Comparison of ENCODE assay signal across 5 cellular contexts in genomic region chr15:101945896-101946295, GRCh38.
A peak's percentile ranks its signal among the peaks of the same experiment; 100 is the strongest.
DNase-seq lines count a peak whose midpoint lies in the region; FAIRE-seq and TF ChIP-seq lines count a peak whose summit lies in the region.
"Not testable (repeated sequence)": the region's sequence is repeated elsewhere in the genome, so short reads cannot be mapped to it uniquely, and the experiment has no call there.

No MANE protein-coding gene starts in this region.

- DNase-seq in RCC 7860 (ENCODE audit: low spot score) (peak; percentile 2), medulla oblongata (ENCODE audit: extremely low spot score) (peak; percentile 0)
- not testable (repeated sequence) for DNase-seq in small intestine

- peak; percentile 72 for FAIRE-seq in RCC 7860 (lab: Jason Lieb, UNC)
- FAIRE-seq in endometrium (lab: Jason Lieb, UNC) = peak; percentile 88
- FAIRE-seq in small intestine (lab: Jason Lieb, UNC) = peak; percentile 5

- TF ChIP-seq CTCF in HEK293 (tag by site-specific recombination; IDR thresholded peaks at IDR 0.05) = not testable (repeated sequence)

- CTCF ChIA-PET in HEK293 (lab: Yijun Ruan, JAX) = not testable (repeated sequence)

- not testable (repeated sequence) for H3K36me3 ChIP-seq in HEK293 (ENCODE audit: control insufficient read depth in 2 of 2, insufficient read depth in 1 of 2, low read length in 2 of 2); small intestine (ENCODE audit: control insufficient read depth in 2 of 2, insufficient read depth in 2 of 2, low read length in 2 of 2)

- H3K4me3 ChIP-seq in HEK293 (ENCODE audit: low read depth, low read length); small intestine (ENCODE audit: low read depth in 1 of 2, low read length in 2 of 2): not testable (repeated sequence)

- not testable (repeated sequence) for H3K27ac ChIP-seq in HEK293 (ENCODE audit: extremely low read depth, low read depth, low read length); small intestine (ENCODE audit: low read depth in 1 of 2, low read length in 1 of 2)

- not testable (repeated sequence) for H3K9me3 ChIP-seq in HEK293 (ENCODE audit: control insufficient read depth, insufficient read depth, low read depth, low read length); small intestine (ENCODE audit: control insufficient read depth, low read depth)

- POLR2A ChIA-PET in HEK293 (lab: Yijun Ruan, JAX) = not testable (repeated sequence)

- WGBS in small intestine, 3 donors = 74 to 83% (median 76%) methylated on average over 2 of the region's 2 CpGs

- H3K27me3 ChIP-seq in small intestine (ENCODE audit: control insufficient read depth in 2 of 2, insufficient read depth in 2 of 2, low read length in 2 of 2) = not testable (repeated sequence)

- H3K4me1 ChIP-seq in HEK293 (ENCODE audit: control insufficient read depth, insufficient read depth, low read length); small intestine (ENCODE audit: control insufficient read depth in 2 of 2, insufficient read depth in 1 of 2, low read depth in 1 of 2, low read length in 1 of 2): not testable (repeated sequence)

TF ChIP-seq in HEK293, 187 proteins besides CTCF, POLR2A, EP300 and RAD21 (continues in another document):
- peak; percentile 91 for TF ChIP-seq ZBTB1 (tag by site-specific recombination; IDR thresholded peaks at IDR 0.05)
- TF ChIP-seq FEZF1 (tag by site-specific recombination; IDR thresholded peaks at IDR 0.05) = 0 out of 2 replicates have a peak, but pooled peaks have one; percentile 10
- peak; percentile 74; the same call in 1 of the 2 replicates for TF ChIP-seq MZF1 (tag by site-specific recombination; IDR thresholded peaks at IDR 0.05; ENCODE audit: borderline replicate concordance)
- peak; percentile 64; the same call in 1 of the 2 replicates for TF ChIP-seq ZNF580 (tag by site-specific recombination; IDR thresholded peaks at IDR 0.05)
- TF ChIP-seq ZNF610 (tag by site-specific recombination; IDR thresholded peaks at IDR 0.05; ENCODE audit: borderline replicate concordance) = 0 out of 2 replicates have a peak, but pooled peaks have one; percentile 48
- peak; percentile 91 for TF ChIP-seq REST (tag by site-specific recombination; IDR thresholded peaks at IDR 0.05)
- TF ChIP-seq ZFP37 (tag by site-specific recombination; IDR thresholded peaks at IDR 0.05) = peak; percentile 99
- TF ChIP-seq ZNF664 (tag by site-specific recombination; IDR thresholded peaks at IDR 0.05) = peak; percentile 92
- TF ChIP-seq ZNF223 (tag by site-specific recombination; IDR thresholded peaks at IDR 0.05) = 0 out of 2 replicates have a peak, but pooled peaks have one; percentile 60
- peak; percentile 97 for TF ChIP-seq ZNF266 (tag by site-specific recombination; IDR thresholded peaks at IDR 0.05; ENCODE audit: low read depth)
- peak; percentile 99 for TF ChIP-seq ZNF518A (tag by site-specific recombination; conservative IDR thresholded peaks at IDR 0.05; ENCODE audit: low read depth)
- TF ChIP-seq ZNF548 (tag by site-specific recombination; IDR thresholded peaks at IDR 0.05) = 0 out of 2 replicates have a peak, but pooled peaks have one; percentile 31
- peak; percentile 67; the same call in 1 of the 2 replicates for TF ChIP-seq MYNN (tag by site-specific recombination; IDR thresholded peaks at IDR 0.05; ENCODE audit: borderline replicate concordance)
- peak; percentile 96 for TF ChIP-seq ZBTB8A (tag by site-specific recombination; IDR thresholded peaks at IDR 0.05)
- TF ChIP-seq ZNF404 (tag by site-specific recombination; IDR thresholded peaks at IDR 0.05) = peak; percentile 86; the same call in 1 of the 2 replicates
- 0 out of 2 replicates have a peak, but pooled peaks have one; percentile 25 for TF ChIP-seq ZNF16 (tag by site-specific recombination; IDR thresholded peaks at IDR 0.05; ENCODE audit: low read depth)
- TF ChIP-seq ZNF140 (tag by site-specific recombination; IDR thresholded peaks at IDR 0.05) = peak; percentile 98
- peak; percentile 56 for TF ChIP-seq ZNF18 (tag by site-specific recombination; IDR thresholded peaks at IDR 0.05)
- peak; percentile 57; the same call in 1 of the 2 replicates for TF ChIP-seq KLF7 (tag by site-specific recombination; IDR thresholded peaks at IDR 0.05; ENCODE audit: borderline replicate concordance)
- TF ChIP-seq ZNF366 (tag by site-specific recombination; conservative IDR thresholded peaks at IDR 0.05) = peak; percentile 56
- TF ChIP-seq ZNF654 (tag by site-specific recombination; IDR thresholded peaks at IDR 0.05; ENCODE audit: low read depth) = peak; percentile 61
- TF ChIP-seq ZNF791 (tag by site-specific recombination; IDR thresholded peaks at IDR 0.05) = 0 out of 2 replicates have a peak, but pooled peaks have one; percentile 65
